8 cellular contexts compared by ENCODE assay signal in the genomic region with DNA sequence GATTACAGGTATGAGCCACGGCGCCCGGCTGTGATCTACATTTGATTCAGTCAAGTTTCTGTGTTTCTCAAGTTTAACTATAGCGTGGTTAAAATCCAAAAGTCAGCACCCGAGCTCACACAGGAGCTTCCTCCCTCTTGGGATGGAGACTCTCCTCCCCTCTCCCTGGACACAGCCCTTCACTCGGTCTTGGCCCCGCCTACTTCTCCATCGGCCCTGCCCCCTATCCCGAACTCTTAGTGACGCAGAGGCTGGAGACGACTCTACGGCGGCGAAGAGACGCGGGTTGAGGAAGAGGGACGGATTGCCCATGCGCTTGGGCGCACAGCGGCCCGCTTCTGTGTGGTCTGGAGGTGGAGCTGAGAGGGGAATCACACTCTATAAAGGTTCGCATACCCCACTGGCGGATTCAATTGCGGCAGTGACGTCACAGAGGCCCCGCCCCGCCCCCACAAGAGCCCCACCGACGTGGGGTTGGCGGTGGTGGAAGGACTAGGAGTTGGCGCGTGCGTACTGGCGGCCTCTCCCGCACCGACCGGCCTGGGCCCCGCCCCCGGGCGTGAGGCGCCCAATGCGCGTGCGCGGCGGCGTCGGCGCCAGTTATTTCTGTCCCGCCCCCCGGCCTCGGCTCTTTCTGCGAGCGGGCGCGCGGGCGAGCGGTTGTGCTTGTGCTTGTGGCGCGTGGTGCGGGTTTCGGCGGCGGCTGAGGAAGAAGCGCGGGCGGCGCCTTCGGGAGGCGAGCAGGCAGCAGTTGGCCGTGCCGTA. TPM values are rescaled to one million over a fixed set of nuclear protein-coding genes. Genes with fewer than 3 reads are reported as not detected.
A peak's percentile ranks its signal among the peaks of the same experiment; 100 is the strongest.
DNase-seq lines count a peak whose midpoint lies in the region; ATAC-seq lines count a peak whose summit lies in the region.

A gene (plus strand): TSS at position 239 of the 765 bp plus-strand sequence. CDS start 694 bp downstream, outside the sequence.

- peak within 1 kb of the TSS; percentile 99 for H3K56ac ChIP-seq in mesendoderm (ENCODE audit: low read length)

- H3K4ac ChIP-seq in mesendoderm (ENCODE audit: low read depth, low read length) = peak within 1 kb of the TSS; percentile 28

- H3K4me2 ChIP-seq in mesendoderm (ENCODE audit: low read length) = peak within 1 kb of the TSS; percentile 86

- peaks cover 19% of the 10 kb centered on the region for H3K36me3 ChIP-seq in mesendoderm (ENCODE audit: control insufficient read depth, insufficient read depth, low read length)

- ATAC-seq in GM19372 (IDR thresholded peaks at IDR 0.05; ENCODE audit: low read depth, unreplicated experiment) (peak; percentile 77), HG03565 (IDR thresholded peaks at IDR 0.05; ENCODE audit: unreplicated experiment) (peak; percentile 73)

- H3K23ac ChIP-seq in mesendoderm (ENCODE audit: low read length) = peak within 1 kb of the TSS; percentile 94

- peak within 1 kb of the TSS; percentile 84 for H2BK5ac ChIP-seq in mesendoderm (ENCODE audit: low read length)

- peak within 1 kb of the TSS; percentile 85 for H3K18ac ChIP-seq in mesendoderm (ENCODE audit: low read length)

- no peak within 1 kb of the TSS for H4K5ac ChIP-seq in mesendoderm (ENCODE audit: low read length)

- no peaks in the 10 kb centered on the region for H3K27me3 ChIP-seq in mesendoderm (ENCODE audit: insufficient read depth, low read length, poor library complexity)

- H3K79me2 ChIP-seq in mesendoderm (ENCODE audit: control insufficient read depth, insufficient read depth, low read length) = peaks cover 43% of the 10 kb centered on the region

- H3K4me1 ChIP-seq in mesendoderm (ENCODE audit: control insufficient read depth, low read depth, low read length) = peaks cover 8% of the 10 kb centered on the region

- peak within 1 kb of the TSS; percentile 100 for H3K9ac ChIP-seq in mesendoderm (ENCODE audit: low read length)

- peak within 1 kb of the TSS; percentile 98 for H4K8ac ChIP-seq in mesendoderm (ENCODE audit: low read depth, low read length)

- H2BK15ac ChIP-seq in mesendoderm (replicated peaks; ENCODE audit: low read depth) = no peak within 1 kb of the TSS

- DNase-seq in AG08396 (ENCODE audit: low spot score) (peak; percentile 100), mesendoderm (peak; percentile 100), DMS79 treated with DMSO at 0.1 percent for 48 hours (lab: John Stamatoyannopoulos, UW) (no peak)
- DNase-seq in activated CD4-positive, alpha-beta T cell treated with anti-CD3 and anti-CD28 coated beads, Interleukin-2, amount 50 U/mL, for 1 hour = peak; percentile 100
- DNase-seq in effector CD4-positive, alpha-beta T cell = peak; percentile 100
- DNase-seq in stimulated activated CD8-positive, alpha-beta memory T cell treated with anti-CD3 and anti-CD28 coated beads, Interleukin-15, amount 100 ng/mL, for 4 hours (ENCODE audit: low read depth in 2 of 2) = peak; percentile 100

- peak within 1 kb of the TSS; percentile 99 for H3K4me3 ChIP-seq in mesendoderm (ENCODE audit: low read length)

- H3K27ac ChIP-seq in mesendoderm (ENCODE audit: low read depth, low read length) = peak within 1 kb of the TSS; percentile 99

- H3K79me1 ChIP-seq in mesendoderm (ENCODE audit: low read length) = peaks cover 18% of the 10 kb centered on the region

- H2BK120ac ChIP-seq in mesendoderm (ENCODE audit: low read depth, low read length) = no peak within 1 kb of the TSS

- WGBS in mesendoderm (ENCODE audit: extremely low coverage, insufficient coverage, low lambda C conversion rate) = no CpG with 5 or more reads among the region's 73 CpGs

- peak within 1 kb of the TSS; percentile 69 for H2AK5ac ChIP-seq in mesendoderm (ENCODE audit: low read length)

RNA-seq across cellular contexts. Expression of the gene that starts here (rescaled TPM):
- polyA plus RNA-seq in mesendoderm (2013, experiment 1 of 2) = 1,044 TPM
- 1,033 TPM for polyA plus RNA-seq in mesendoderm (2013, experiment 2 of 2)
